Comparison of ENCODE assay signal across 8 cellular contexts in genomic region chr15:68818671-68819450, GRCh38. TPM values are rescaled to one million over a fixed set of nuclear protein-coding genes. Genes with fewer than 3 reads are reported as not detected.
DNase-seq lines count a peak whose midpoint lies in the region; ATAC-seq and TF ChIP-seq lines count a peak whose summit lies in the region.

No MANE protein-coding gene starts in this region.

- peaks cover 7% of the 10 kb centered on the region for H4K20me1 ChIP-seq in H9 (ENCODE audit: control insufficient read depth, insufficient read depth, insufficient read length)

- H3K27me3 Mint-ChIP-seq in H9 (ENCODE audit: low read depth): peaks cover 24% of the 10 kb centered on the region
- H3K27me3 Mint-ChIP-seq in activated naive CD8-positive, alpha-beta T cell treated with anti-CD3 and anti-CD28 coated beads, Interleukin-2, amount 50 U/mL, for 24 hours: no peaks in the 10 kb centered on the region

- H3K27ac Mint-ChIP-seq in H9: peak overlapping the region; percentile 96 to 99 (median 97)
- peak overlapping the region; percentile 97 for H3K27ac Mint-ChIP-seq in activated naive CD8-positive, alpha-beta T cell treated with anti-CD3 and anti-CD28 coated beads, Interleukin-2, amount 50 U/mL, for 24 hours

- CTCF ChIA-PET in RWPE1 (lab: Yijun Ruan, JAX): interaction anchor here (0.6 to 0.7 kb wide), 2 partner anchors 23 to 1293 kb away, joined by 3 read pairs; no protein-coding TSS in a partner anchor

- H4K8ac ChIP-seq in H9 (replicated peaks; ENCODE audit: insufficient read length, low read depth, low read length): no peak overlapping the region

- peaks cover 8 to 23% (median 14%) of the 10 kb centered on the region in 3 experiments; a peak in 6 of 7 replicates for H3K36me3 Mint-ChIP-seq in H9 (ENCODE audit: insufficient read depth in 1 of 3, low read depth in 3 of 3)
- H3K36me3 Mint-ChIP-seq in activated naive CD8-positive, alpha-beta T cell treated with anti-CD3 and anti-CD28 coated beads, Interleukin-2, amount 50 U/mL, for 24 hours (ENCODE audit: low read depth): peaks cover 26% of the 10 kb centered on the region

- H2AFZ ChIP-seq in H9 (ENCODE audit: low read length): no peak overlapping the region

- H4K5ac ChIP-seq in H9 (ENCODE audit: insufficient read length, low read depth, low read length): peak overlapping the region; percentile 31

- WGBS in H9 (ENCODE audit: extremely low coverage, insufficient read length, low lambda C conversion rate): no CpG with 5 or more reads among the region's 77 CpGs

- peaks cover 15% of the 10 kb centered on the region; the same call in 1 of the 2 replicates for H3K27me3 ChIP-seq in H9 (ENCODE audit: insufficient read depth, low read length)

- H4K91ac ChIP-seq in H9 (ENCODE audit: insufficient read length, low read depth, low read length): no peak overlapping the region

- H3K23me2 ChIP-seq in H9 (ENCODE audit: insufficient read length, low read depth, low read length, poor library complexity, severe bottlenecking): peaks cover 18% of the 10 kb centered on the region

- H3K9ac ChIP-seq in H9 (ENCODE audit: extremely low read depth, insufficient read length, low read length): peak overlapping the region; percentile 87

- TF ChIP-seq CTCF in AG09309 (IDR thresholded peaks at IDR 0.05; ENCODE audit: control insufficient read depth, insufficient read depth, low read depth, low read length, missing control alignments) (no peak), H9 (conservative IDR thresholded peaks at IDR 0.05) (no peak), RWPE1 (conservative IDR thresholded peaks at IDR 0.05; ENCODE audit: low read depth) (no peak)

- peak overlapping the region; percentile 89 for H3K14ac ChIP-seq in H9 (ENCODE audit: insufficient read depth, low read length)

- H3K4me3 Mint-ChIP-seq in H9: peak overlapping the region; percentile 92 to 99
- peak overlapping the region; percentile 99 for H3K4me3 Mint-ChIP-seq in activated naive CD8-positive, alpha-beta T cell treated with anti-CD3 and anti-CD28 coated beads, Interleukin-2, amount 50 U/mL, for 24 hours

- peaks cover 3% of the 10 kb centered on the region for H3K79me1 ChIP-seq in H9 (ENCODE audit: insufficient read depth, low read depth, low read length, poor library complexity, severe bottlenecking)

- H2AK5ac ChIP-seq in H9 (ENCODE audit: insufficient read length, low read length): no peak overlapping the region

- peak overlapping the region; percentile 71 for H2BK120ac ChIP-seq in H9 (ENCODE audit: low read depth, low read length, poor library complexity, severe bottlenecking)

- no peak overlapping the region; the same call in 1 of the 2 replicates for H3K4ac ChIP-seq in H9 (ENCODE audit: low read depth, low read length)

- H3K56ac ChIP-seq in H9 (ENCODE audit: insufficient read length, low read depth, low read length): no peak overlapping the region

- intact Hi-C loops in left cardiac atrium (cut with DNase I) (loop anchor here in 1 of 2 donors (10.0 kb wide), 1 partner anchor 114 kb away; no protein-coding TSS in a partner anchor), posterior vena cava (cut with DNase I) (no loop called here)

- no peak overlapping the region for H2BK5ac ChIP-seq in H9 (ENCODE audit: insufficient read length, low read length)

- H3K4me1 Mint-ChIP-seq in H9: peaks cover 49 to 51% of the 10 kb centered on the region in 2 experiments
- peaks cover 51% of the 10 kb centered on the region for H3K4me1 Mint-ChIP-seq in activated naive CD8-positive, alpha-beta T cell treated with anti-CD3 and anti-CD28 coated beads, Interleukin-2, amount 50 U/mL, for 24 hours

- no peak overlapping the region for H2BK20ac ChIP-seq in H9 (ENCODE audit: low read depth, low read length, poor library complexity, severe bottlenecking)

- no peak overlapping the region for H3T11ph ChIP-seq in H9 (ENCODE audit: low read length)

- H3K4me2 ChIP-seq in H9 (ENCODE audit: insufficient read depth, insufficient read length, low read length): peak overlapping the region; percentile 98

- H3K9me3 Mint-ChIP-seq in H9: no peaks in the 10 kb centered on the region
- no peaks in the 10 kb centered on the region for H3K9me3 Mint-ChIP-seq in activated naive CD8-positive, alpha-beta T cell treated with anti-CD3 and anti-CD28 coated beads, Interleukin-2, amount 50 U/mL, for 24 hours

- peaks cover 32% of the 10 kb centered on the region; the same call in 1 of the 2 replicates for H3K79me2 ChIP-seq in H9 (ENCODE audit: insufficient read depth, low read length)

- ATAC-seq in activated naive CD8-positive, alpha-beta T cell treated with anti-CD3 and anti-CD28 coated beads, Interleukin-2, amount 50 U/mL, for 24 hours: no peak
- ATAC-seq in left cardiac atrium (peak; percentile 8 to 19), HG02610 (IDR thresholded peaks at IDR 0.05; ENCODE audit: unreplicated experiment) (no peak)

- peak overlapping the region; percentile 73; the same call in 1 of the 2 replicates for H2BK15ac ChIP-seq in H9 (ENCODE audit: low read depth, low read length)

- POLR2A ChIA-PET in RWPE1 (lab: Yijun Ruan, JAX; ENCODE audit: low non-redundant PET): interaction anchor here (0.5 to 0.9 kb wide), 2 partner anchors 23 kb away, joined by 3 read pairs; no protein-coding TSS in a partner anchor

- H3K4me3 ChIP-seq in AG09309 (ENCODE audit: control insufficient read depth, low read depth, low read length): peak overlapping the region; percentile 98

- no peak overlapping the region for H3K23ac ChIP-seq in H9 (ENCODE audit: insufficient read length, low read depth, low read length)

- H3K9me3 ChIP-seq in H9 (ENCODE audit: control insufficient read depth, low read depth, low read length): no peaks in the 10 kb centered on the region

- peak overlapping the region; percentile 81 for H3K18ac ChIP-seq in H9 (ENCODE audit: insufficient read length, low read depth, low read length)

- H3K27ac ChIP-seq in H9 (ENCODE audit: insufficient read length, low read depth, low read length) (no peak overlapping the region), RWPE1 (peak overlapping the region; percentile 93)

- H3K4me1 ChIP-seq in H9 (ENCODE audit: insufficient read depth, low read length): peaks cover 6% of the 10 kb centered on the region; the same call in 1 of the 2 replicates

- H2BK12ac ChIP-seq in H9 (ENCODE audit: insufficient read length, low read depth, low read length): no peak overlapping the region

- DNase-seq in AG09309 (ENCODE audit: low read depth): no peak
- DNase-seq in H9: no peak
- no peak for DNase-seq in RWPE1 (ENCODE audit: low spot score)
- peak; percentile 58 for DNase-seq in activated naive CD8-positive, alpha-beta T cell treated with anti-CD3 and anti-CD28 coated beads, Interleukin-2, amount 50 U/mL, for 24 hours
- peak; percentile 56 for DNase-seq in left cardiac atrium
- peak; percentile 91 for DNase-seq in posterior vena cava (ENCODE audit: low spot score)
- no peak for DNase-seq in cortex of kidney (lab: John Stamatoyannopoulos, UW)

RNA-seq across cellular contexts. Expression of gene ANP32A, which starts 1.8 kb away (rescaled TPM):
- total RNA-seq in H9 (2021): 318 and 322 TPM in 2 replicates
- 100 to 1,000 TPM; 106 to 118 TPM for total RNA-seq in left cardiac atrium
- total RNA-seq in posterior vena cava: 10 to 100 TPM; 82.4 to 94.8 TPM

Comparison
In these comparisons a context has a peak if more than half of its experiments do, and no peak if none do; other contexts are left out.
1. DNase-seq: peak in activated naive CD8-positive, alpha-beta T cell treated with anti-CD3 and anti-CD28 coated beads, Interleukin-2, amount 50 U/mL, for 24 hours (single experiment), left cardiac atrium (single experiment) and posterior vena cava (single experiment); none in AG09309 (single experiment), H9 (single experiment), RWPE1 (single experiment) and cortex of kidney (single experiment).
2. ATAC-seq: peak in left cardiac atrium (2 of 2); none in activated naive CD8-positive, alpha-beta T cell treated with anti-CD3 and anti-CD28 coated beads, Interleukin-2, amount 50 U/mL, for 24 hours (single experiment) and HG02610 (single experiment).